ENCODE assay signal across 10 cellular contexts in the genomic region with DNA sequence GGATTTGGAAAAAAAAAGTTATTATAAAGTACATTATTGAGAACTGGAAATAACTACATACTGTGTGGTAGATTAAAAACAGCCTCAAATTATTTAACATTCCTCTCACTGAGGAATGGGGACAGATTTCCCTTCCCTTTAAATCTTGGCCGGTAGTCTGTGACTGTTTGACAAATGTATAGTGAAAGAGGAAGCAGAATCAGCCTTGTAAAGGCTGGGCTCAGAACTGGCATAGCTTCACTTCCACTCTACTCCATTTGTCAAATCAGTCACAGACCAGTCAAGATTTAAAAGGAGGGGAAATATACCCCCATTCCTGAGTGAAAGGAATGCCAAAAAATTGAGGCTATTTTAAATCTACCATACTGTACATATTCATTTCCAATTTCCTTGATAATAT. TPM values are rescaled to one million over a fixed set of nuclear protein-coding genes. Genes with fewer than 3 reads are reported as not detected.
DNase-seq lines count a peak whose midpoint lies in the region; ATAC-seq lines count a peak whose summit lies in the region.
"Had no signal": no experiment of that assay in that cellular context is flagged by ENCODE, and none has a peak within 500 bp of the region (broad histone marks: within the 10 kb centered on the region; RNA-seq: fewer than 3 reads in every experiment).

No MANE protein-coding gene starts in this region.

- H3K27ac Mint-ChIP-seq in naive B cell: peak overlapping the region in 2 of 6 donors; percentile 7 to 8

- peaks cover 0 to 2% (median 0%) of the 10 kb centered on the region in 7 donors for H3K9me3 Mint-ChIP-seq in naive B cell

- peak; percentile 92 for ATAC-seq in GM18907 (IDR thresholded peaks at IDR 0.05; ENCODE audit: unreplicated experiment)
- ATAC-seq in HG02852 (IDR thresholded peaks at IDR 0.05; ENCODE audit: unreplicated experiment): peak; percentile 92
- peak; percentile 94 to 95 for ATAC-seq in naive B cell (ENCODE audit: low read depth in 2 of 2)
- ATAC-seq in stimulated activated naive CD8-positive, alpha-beta T cell treated with anti-CD3 and anti-CD28 coated beads, Interleukin-15, Interleukin-2, amounts not matched to agents 100 U/mL and 50 U/mL, for 24 hours: no peak

- peaks cover 13 to 21% (median 17%) of the 10 kb centered on the region in 3 donors for H3K4me1 Mint-ChIP-seq in naive B cell

- peaks cover 0 to 6% (median 4%) of the 10 kb centered on the region in 3 donors for H3K27me3 Mint-ChIP-seq in naive B cell

- no peak overlapping the region for H3K4me3 Mint-ChIP-seq in naive B cell

- in situ Hi-C loops in G401 (cut with HindIII; ENCODE audit: low sequenced_read_pairs): no loop called here

- no peaks in the 10 kb centered on the region for H3K36me3 Mint-ChIP-seq in naive B cell

- peak; percentile 54 to 83 for DNase-seq in NOMO-1 (lab: John Stamatoyannopoulos, UW; ENCODE audit: unreplicated experiment in 2 of 2)
- DNase-seq in naive B cell: no peak
- no peak for DNase-seq in stimulated activated naive CD8-positive, alpha-beta T cell treated with anti-CD3 and anti-CD28 coated beads, Interleukin-15, Interleukin-2, amounts not matched to agents 100 U/mL and 50 U/mL, for 24 hours
- DNase-seq in NCI-H2081 treated with DMSO at 0.1 percent for 48 hours (lab: John Stamatoyannopoulos, UW): no peak
- DNase-seq in G401 (ENCODE audit: low spot score): no peak
- no peak for DNase-seq in retina
- DNase-seq: activated T-cell treated with anti-CD3 and anti-CD28 coated beads for 4 hours, NCI-H2171 treated with DMSO at 0.1 percent for 48 hours had no signal

RNA-seq across cellular contexts. Expression of a gene that starts 18.2 kb away (rescaled TPM):
- 1 to 10 TPM; 6.8 to 9.0 (median 8.1) TPM for polyA plus RNA-seq in naive B cell (ENCODE audit: low read depth in 6 of 6)
- total RNA-seq in G401 (2014; rRNA removed; shearing (Covaris generic)): 8.7 and 17.8 TPM in 2 replicates

RNA-seq across cellular contexts. Expression of a gene that starts 35.3 kb away (rescaled TPM):
- 1 to 10 TPM in 1 of 6 donors, under 1 TPM in 4, not detected in 1; 0.54 to 1.5 (median 0.83) TPM for polyA plus RNA-seq in naive B cell (ENCODE audit: low read depth in 6 of 6)
- total RNA-seq in G401 (2014; rRNA removed; shearing (Covaris generic)): not detected in 2 replicates

Comparison
In these comparisons a context has a peak if more than half of its experiments do, and no peak if none do; other contexts are left out.
1. DNase-seq: peak in NOMO-1 (2 of 2); none in naive B cell (single experiment), stimulated activated naive CD8-positive, alpha-beta T cell treated with anti-CD3 and anti-CD28 coated beads, Interleukin-15, Interleukin-2, amounts not matched to agents 100 U/mL and 50 U/mL, for 24 hours (single experiment), NCI-H2081 treated with DMSO at 0.1 percent for 48 hours (single experiment), G401 (single experiment) and retina (single experiment).